In genomic region chr3:4978259-4978965, GRCh38 we compare ENCODE assay signal across 8 cellular contexts. TPM values are rescaled to one million over a fixed set of nuclear protein-coding genes. Genes with fewer than 3 reads are reported as not detected.
DNase-seq lines count a peak whose midpoint lies in the region; ATAC-seq and TF ChIP-seq lines count a peak whose summit lies in the region.

No MANE protein-coding gene starts in this region.

- H3K36me3 Mint-ChIP-seq in CD14-positive monocyte (peaks cover 22 to 27% of the 10 kb centered on the region in 2 donors), endodermal cell (ENCODE audit: low read depth) (peaks cover 2% of the 10 kb centered on the region), mesothelial cell of epicardium (peaks cover 2% of the 10 kb centered on the region)

- H3K4me1 ChIP-seq in endodermal cell (ENCODE audit: control insufficient read depth, insufficient read depth, low read length), result peaks cover 6% of the 10 kb centered on the region

- TF ChIP-seq POLR2A in GM19193 (IDR thresholded peaks at IDR 0.05; ENCODE audit: extremely low read depth, insufficient read depth, insufficient read length), result peak; percentile 83

- H3K9me3 Mint-ChIP-seq in CD14-positive monocyte, result peaks cover 0 to 6% (median 0%) of the 10 kb centered on the region in 7 donors
- no peaks in the 10 kb centered on the region for H3K9me3 Mint-ChIP-seq in endodermal cell
- no peaks in the 10 kb centered on the region for H3K9me3 Mint-ChIP-seq in mesothelial cell of epicardium

- TF ChIP-seq CTCF in CD14-positive monocyte (IDR thresholded peaks at IDR 0.05), result no peak
- no peak for TF ChIP-seq CTCF in endodermal cell (conservative IDR thresholded peaks at IDR 0.05)
- no peak for TF ChIP-seq CTCF in mesothelial cell of epicardium (IDR thresholded peaks at IDR 0.05; ENCODE audit: unreplicated experiment)

- ATAC-seq in HG03432 (IDR thresholded peaks at IDR 0.05; ENCODE audit: unreplicated experiment), result peak; percentile 54

- H3K4me1 Mint-ChIP-seq in CD14-positive monocyte, result peaks cover 44% of the 10 kb centered on the region
- peaks cover 31% of the 10 kb centered on the region for H3K4me1 Mint-ChIP-seq in endodermal cell
- H3K4me1 Mint-ChIP-seq in mesothelial cell of epicardium, result peaks cover 42% of the 10 kb centered on the region

- intact Hi-C loops in CD14-positive monocyte (cut with micrococcal nuclease), result loop anchor here in 1 of 2 donors (5.0 to 10.0 kb wide), 4 partner anchors 151 to 266 kb away; no protein-coding TSS in a partner anchor

- DNase-seq in CD14-positive monocyte (ENCODE audit: low spot score), result peak; percentile 99
- peak; percentile 87 for DNase-seq in NCI-H774 (lab: John Stamatoyannopoulos, UW)
- peak; percentile 77 for DNase-seq in activated CD8-positive, alpha-beta memory T cell treated with anti-CD3 and anti-CD28 coated beads, Interleukin-2, amount 50 U/mL, for 4 hours
- DNase-seq in endodermal cell, result no peak
- peak; percentile 84 to 90 for DNase-seq in mesothelial cell of epicardium (ENCODE audit: low spot score in 2 of 2, unreplicated experiment in 2 of 2)
- DNase-seq in stimulated activated CD8-positive, alpha-beta memory T cell treated with anti-CD3 and anti-CD28 coated beads, Interleukin-15, amount 100 ng/mL, for 48 hours (ENCODE audit: low read depth in 2 of 2), result peak; percentile 95 to 96

- no peaks in the 10 kb centered on the region for H3K9me3 ChIP-seq in endodermal cell (ENCODE audit: control insufficient read depth, low read length)

- peak overlapping the region; percentile 39 for H3K27ac ChIP-seq in endodermal cell (ENCODE audit: low read depth, low read length)

- peaks cover 9% of the 10 kb centered on the region for H3K27me3 ChIP-seq in endodermal cell (ENCODE audit: control insufficient read depth, insufficient read depth, low read length, poor library complexity, severe bottlenecking)

- WGBS in endodermal cell (ENCODE audit: insufficient coverage in 1 of 2, insufficient read length in 1 of 2), 2 experiments, result 0% methylated on average over 15 to 70 of the region's 70 CpGs

- H3K27me3 Mint-ChIP-seq in CD14-positive monocyte (ENCODE audit: low read depth in 3 of 3), result peaks cover 0 to 4% (median 2%) of the 10 kb centered on the region in 3 donors
- peaks cover 35% of the 10 kb centered on the region for H3K27me3 Mint-ChIP-seq in endodermal cell (ENCODE audit: insufficient read depth)
- H3K27me3 Mint-ChIP-seq in mesothelial cell of epicardium (ENCODE audit: low read depth), result peaks cover 1% of the 10 kb centered on the region

- H3K4me3 ChIP-seq in endodermal cell (ENCODE audit: low read length), result peak overlapping the region; percentile 89

- H3K36me3 ChIP-seq in endodermal cell (ENCODE audit: control insufficient read depth, insufficient read depth, low read length), result peaks cover 21% of the 10 kb centered on the region

- peak overlapping the region; percentile 52 for H3K9ac ChIP-seq in endodermal cell (ENCODE audit: extremely low read depth, low read length, poor library complexity, severe bottlenecking)

- H3K4me3 Mint-ChIP-seq in CD14-positive monocyte (peak overlapping the region; percentile 99 to 100), endodermal cell (peak overlapping the region; percentile 71), mesothelial cell of epicardium (peak overlapping the region; percentile 89)

- H3K27ac Mint-ChIP-seq in CD14-positive monocyte (peak overlapping the region; percentile 100), endodermal cell (peak overlapping the region; percentile 77), mesothelial cell of epicardium (peak overlapping the region; percentile 93)

RNA-seq across cellular contexts. Expression of gene BHLHE40, which starts 0.8 kb away (rescaled TPM):
- polyA plus RNA-seq in CD14-positive monocyte, result 10 to 100 TPM; 20.2 to 23.4 TPM
- 1 to 10 TPM; 2.6 to 2.9 TPM for total RNA-seq in endodermal cell
- polyA plus RNA-seq in endodermal cell (2013, experiment 1 of 2), result 8.3 TPM
- polyA plus RNA-seq in endodermal cell (2013, experiment 2 of 2), result 14.0 TPM
- 31.9 to 37.6 TPM (median 35.4 TPM) in 3 replicates for total RNA-seq in mesothelial cell of epicardium
